In the genomic region with DNA sequence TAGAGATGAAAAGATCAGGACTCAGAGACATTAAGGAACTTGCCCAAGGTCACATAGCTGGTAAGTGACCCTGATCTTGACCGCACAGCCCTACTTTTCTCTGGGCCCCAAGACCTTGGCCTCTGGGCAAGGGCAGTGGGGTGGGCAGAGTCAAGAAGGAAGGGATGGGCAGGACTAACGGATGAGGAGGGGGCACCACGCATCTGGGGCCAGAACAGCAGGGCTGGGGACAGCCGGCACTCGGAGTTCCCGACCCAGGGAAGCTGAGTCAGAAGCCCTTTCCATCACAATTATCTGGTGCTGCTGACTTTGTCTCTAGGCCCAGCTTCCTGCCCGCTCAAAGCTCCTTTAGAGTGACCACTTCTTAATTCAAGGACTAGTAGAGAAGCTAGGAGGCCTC, we compare ENCODE assay signal across 31 cellular contexts. TPM values are rescaled to one million over a fixed set of nuclear protein-coding genes. Genes with fewer than 3 reads are reported as not detected.
"Had no signal": no experiment of that assay in that cellular context is flagged by ENCODE, and none has a peak within 500 bp of the region (broad histone marks: within the 10 kb centered on the region; RNA-seq: fewer than 3 reads in every experiment).

No MANE protein-coding gene starts in this region.

- H3K4me1 ChIP-seq: ascending aorta, SJCRH30 had no signal

- H3K36me3 ChIP-seq: ascending aorta, cardiac muscle cell, MG63, SJCRH30 had no signal

- H3K27ac ChIP-seq: ascending aorta, cardiac muscle cell, SJCRH30, SK-N-MC had no signal

- H3K4me3 ChIP-seq: ascending aorta, cardiac muscle cell, MG63, SJCRH30, SK-N-MC had no signal

- DNase-seq: activated CD4-positive, alpha-beta T cell treated with anti-CD3 and anti-CD28 coated beads, Interleukin-2, amount 10 ng/mL, durations not matched to agents 7 days and 5 days; activated CD4-positive, alpha-beta T cell treated with anti-CD3 and anti-CD28 coated beads, Interleukin-2, amount 50 U/mL, for 48 hours; activated CD8-positive, alpha-beta memory T cell treated with anti-CD3 and anti-CD28 coated beads, Interleukin-2, amount 50 U/mL, for 48 hours; activated CD8-positive, alpha-beta T cell treated with anti-CD3 and anti-CD28 coated beads, Interleukin-2, amount 10 ng/mL, durations not matched to agents 7 days and 5 days; activated effector memory CD4-positive, alpha-beta T cell treated with anti-CD3 and anti-CD28 coated beads, Interleukin-2, amount 50 U/mL, for 16 hours; activated naive CD4-positive, alpha-beta T cell; activated naive CD4-positive, alpha-beta T cell treated with anti-CD3 and anti-CD28 coated beads, Interleukin-2, amount 50 U/mL, for 16 hours; activated naive CD8-positive, alpha-beta T cell treated with anti-CD3 and anti-CD28 coated beads for 36 hours; activated T-cell treated with anti-CD3 and anti-CD28 coated beads, Interleukin-2, amount 50 U/mL, for 48 hours; amniotic stem cell; Kasumi-1; KG1; MG63; MV-4-11; NCI-H1092; NCI-H1436 treated with DMSO at 0.1 percent for 48 hours; NCI-H1694 treated with DMSO at 0.1 percent for 48 hours; NCI-H2029; NCI-H345; NCI-H524 treated with DMSO at 0.1 percent for 48 hours; SHP77; SJCRH30; T1000 had no signal

- H3K9me3 ChIP-seq: ascending aorta, MG63, SJCRH30 had no signal

- H3K27me3 ChIP-seq: ascending aorta, MG63 had no signal

- ATAC-seq: activated CD8-positive, alpha-beta T cell treated with anti-CD3 and anti-CD28 coated beads, Interleukin-2, amount 10 ng/mL, durations not matched to agents 7 days and 5 days; Panc1 had no signal

RNA-seq across cellular contexts. Expression of gene CFAP65, which starts 14.4 kb away (rescaled TPM):
- total RNA-seq: activated CD4-positive, alpha-beta T cell treated with anti-CD3 and anti-CD28 coated beads, Interleukin-2, amount 10 ng/mL, durations not matched to agents 7 days and 5 days; activated CD8-positive, alpha-beta T cell treated with anti-CD3 and anti-CD28 coated beads, Interleukin-2, amount 10 ng/mL, durations not matched to agents 7 days and 5 days; activated naive CD8-positive, alpha-beta T cell treated with anti-CD3 and anti-CD28 coated beads for 36 hours; ascending aorta; NCI-H460; SJCRH30; T-helper 1 cell treated with Interleukin-12 subunit alpha and Interleukin-12 subunit beta and Interleukin-4 antibody, amounts not matched to agents 30 ng/mL and 1 ng/mL, for 36 hours; T-helper 2 cell treated with Interferon-gamma antibody and Interleukin-4, amounts not matched to agents 100 ng/mL and 5 ng/mL, for 36 hours had no signal

RNA-seq across cellular contexts. Expression of gene CRYBA2, which starts 33.7 kb away (rescaled TPM):
- total RNA-seq: activated CD4-positive, alpha-beta T cell treated with anti-CD3 and anti-CD28 coated beads, Interleukin-2, amount 10 ng/mL, durations not matched to agents 7 days and 5 days; activated CD8-positive, alpha-beta T cell treated with anti-CD3 and anti-CD28 coated beads, Interleukin-2, amount 10 ng/mL, durations not matched to agents 7 days and 5 days; activated naive CD8-positive, alpha-beta T cell treated with anti-CD3 and anti-CD28 coated beads for 36 hours; ascending aorta; cardiac muscle cell; NCI-H460; RPMI7951; SJCRH30; T-helper 1 cell treated with Interleukin-12 subunit alpha and Interleukin-12 subunit beta and Interleukin-4 antibody, amounts not matched to agents 30 ng/mL and 1 ng/mL, for 36 hours; T-helper 2 cell treated with Interferon-gamma antibody and Interleukin-4, amounts not matched to agents 100 ng/mL and 5 ng/mL, for 36 hours had no signal
- polyA plus RNA-seq: cardiac muscle cell had no signal

RNA-seq across cellular contexts. Expression of gene IHH, which starts 33.8 kb away (rescaled TPM):
- total RNA-seq: activated CD4-positive, alpha-beta T cell treated with anti-CD3 and anti-CD28 coated beads, Interleukin-2, amount 10 ng/mL, durations not matched to agents 7 days and 5 days; activated CD8-positive, alpha-beta T cell treated with anti-CD3 and anti-CD28 coated beads, Interleukin-2, amount 10 ng/mL, durations not matched to agents 7 days and 5 days; activated naive CD8-positive, alpha-beta T cell treated with anti-CD3 and anti-CD28 coated beads for 36 hours; ascending aorta; cardiac muscle cell; NCI-H460; RPMI7951; SJCRH30; T-helper 1 cell treated with Interleukin-12 subunit alpha and Interleukin-12 subunit beta and Interleukin-4 antibody, amounts not matched to agents 30 ng/mL and 1 ng/mL, for 36 hours had no signal
- polyA plus RNA-seq: cardiac muscle cell had no signal

RNA-seq across cellular contexts. Expression of gene FEV, which starts 42.0 kb away (rescaled TPM):
- total RNA-seq: activated CD4-positive, alpha-beta T cell treated with anti-CD3 and anti-CD28 coated beads, Interleukin-2, amount 10 ng/mL, durations not matched to agents 7 days and 5 days; activated CD8-positive, alpha-beta T cell treated with anti-CD3 and anti-CD28 coated beads, Interleukin-2, amount 10 ng/mL, durations not matched to agents 7 days and 5 days; activated naive CD8-positive, alpha-beta T cell treated with anti-CD3 and anti-CD28 coated beads for 36 hours; ascending aorta; cardiac muscle cell; NCI-H460; RPMI7951; SJCRH30; T-helper 1 cell treated with Interleukin-12 subunit alpha and Interleukin-12 subunit beta and Interleukin-4 antibody, amounts not matched to agents 30 ng/mL and 1 ng/mL, for 36 hours; T-helper 2 cell treated with Interferon-gamma antibody and Interleukin-4, amounts not matched to agents 100 ng/mL and 5 ng/mL, for 36 hours had no signal
- polyA plus RNA-seq: cardiac muscle cell had no signal
